ENCODE assay signal across 8 cellular contexts in genomic region chr11:122984186-122985011, GRCh38. TPM values are rescaled to one million over a fixed set of nuclear protein-coding genes. Genes with fewer than 3 reads are reported as not detected.
DNase-seq lines count a peak whose midpoint lies in the region; ATAC-seq, FAIRE-seq and TF ChIP-seq lines count a peak whose summit lies in the region.

No MANE protein-coding gene starts in this region.

- no peak overlapping the region for H3K27ac ChIP-seq in SJSA1
- no peak overlapping the region for H3K27ac ChIP-seq in pancreas

- H3K36me3 ChIP-seq in SJSA1: no peaks in the 10 kb centered on the region
- no peaks in the 10 kb centered on the region for H3K36me3 ChIP-seq in pancreas

- FAIRE-seq in pancreas (lab: Jason Lieb, UNC): no peak

- H3K4me3 ChIP-seq in SJSA1 (peak overlapping the region; percentile 39), pancreas (peak overlapping the region; percentile 22 to 75 (median 36))

- peak; percentile 48 for DNase-seq in NCI-H2171 treated with DMSO at 0.1 percent for 48 hours (lab: John Stamatoyannopoulos, UW)
- DNase-seq in NCI-H2171 (lab: John Stamatoyannopoulos, UW): no peak
- no peak for DNase-seq in SJSA1 (ENCODE audit: low read depth in 1 of 2, low spot score in 2 of 2)
- DNase-seq in fibroblast of peridontal ligament (ENCODE audit: extremely low read depth): peak; percentile 43
- peak in 2 of 6 donors; percentile 67 to 68 for DNase-seq in pancreas
- no peak for DNase-seq in stimulated activated CD4-positive, alpha-beta T cell treated with anti-CD3 and anti-CD28 coated beads, Interleukin-1b, Interleukin-23, amount 100 ng/mL, for 48 hours

- 1% methylated on average over 59 of the region's 59 CpGs for WGBS in pancreas, 2 donors

- H3K9me3 ChIP-seq in SJSA1 (replicated peaks) (no peaks in the 10 kb centered on the region), pancreas (no peaks in the 10 kb centered on the region)

- intact Hi-C loops in pancreas (cut with DNase I): no loop called here

- no peaks in the 10 kb centered on the region for H3K4me1 ChIP-seq in SJSA1 (replicated peaks)
- H3K4me1 ChIP-seq in pancreas: peaks cover 0 to 6% (median 0%) of the 10 kb centered on the region in 3 donors

- no peak for TF ChIP-seq CTCF in pancreas (IDR thresholded peaks at IDR 0.05)

- H3K27me3 ChIP-seq in SJSA1 (replicated peaks) (peaks cover 25% of the 10 kb centered on the region), pancreas (peaks cover 0 to 36% (median 6%) of the 10 kb centered on the region in 4 donors)

- ATAC-seq in pancreas: peak; percentile 37 to 60 (median 53)
- no peak for ATAC-seq in GM18873 (IDR thresholded peaks at IDR 0.05; ENCODE audit: low FRiP score, unreplicated experiment)
- ATAC-seq in GM21381 (IDR thresholded peaks at IDR 0.05; ENCODE audit: unreplicated experiment): no peak

RNA-seq across cellular contexts. Expression of gene BSX, which starts 2.8 kb away (rescaled TPM):
- not detected in 2 replicates for total RNA-seq in SJSA1 (2014; rRNA removed; shearing (Covaris generic))
- not detected for total RNA-seq in pancreas
- not detected for polyA plus RNA-seq in pancreas

Comparison
In these comparisons a context has a peak if more than half of its experiments do, and no peak if none do; other contexts are left out.
1. DNase-seq: peak in NCI-H2171 treated with DMSO at 0.1 percent for 48 hours (single experiment) and fibroblast of peridontal ligament (single experiment); none in NCI-H2171 (single experiment), SJSA1 (0 of 2) and stimulated activated CD4-positive, alpha-beta T cell treated with anti-CD3 and anti-CD28 coated beads, Interleukin-1b, Interleukin-23, amount 100 ng/mL, for 48 hours (single experiment).
2. ATAC-seq: peak in pancreas (4 of 4); none in GM18873 (single experiment) and GM21381 (single experiment).